In genomic region chr1:40708750-40709099, GRCh38 we compare ENCODE assay signal across 8 cellular contexts. TPM values are rescaled to one million over a fixed set of nuclear protein-coding genes. Genes with fewer than 3 reads are reported as not detected.
DNase-seq lines count a peak whose midpoint lies in the region; ATAC-seq and TF ChIP-seq lines count a peak whose summit lies in the region.

No MANE protein-coding gene starts in this region.

- H3K27me3 Mint-ChIP-seq in activated naive CD8-positive, alpha-beta T cell = no peaks in the 10 kb centered on the region

- CTCF ChIA-PET in A673 (lab: Charles Lee) = interaction anchor here (0.6 kb wide), 1 partner anchor 240 kb away, joined by 4 read pairs; no protein-coding TSS in a partner anchor

- no peaks in the 10 kb centered on the region for H3K9me3 ChIP-seq in A673 (ENCODE audit: low read depth, low read length, poor library complexity, severe bottlenecking)
- no peaks in the 10 kb centered on the region for H3K9me3 ChIP-seq in heart right ventricle

- ATAC-seq in GM18505 (IDR thresholded peaks at IDR 0.05; ENCODE audit: unreplicated experiment) = peak; percentile 56
- peak; percentile 69 for ATAC-seq in HG02852 (IDR thresholded peaks at IDR 0.05; ENCODE audit: unreplicated experiment)
- ATAC-seq in heart right ventricle = peak; percentile 20 to 64 (median 56)

- H3K4me3 ChIP-seq in A673 (ENCODE audit: low read depth, low read length, poor library complexity, severe bottlenecking) = peak overlapping the region; percentile 56
- peak overlapping the region in 9 of 10 donors; percentile 35 to 67 (median 64) for H3K4me3 ChIP-seq in heart right ventricle

- intact Hi-C loops in A673 (cut with micrococcal nuclease; ENCODE audit: unreplicated experiment) = no loop called here
- intact Hi-C loops in heart right ventricle (cut with DNase I) = loop anchor here in 1 of 10 donors (1.0 kb wide), 1 partner anchor 16 kb away; no protein-coding TSS in a partner anchor

- H3K27ac Mint-ChIP-seq in activated naive CD8-positive, alpha-beta T cell = peak overlapping the region; percentile 88

- no peaks in the 10 kb centered on the region for H3K9me3 Mint-ChIP-seq in activated naive CD8-positive, alpha-beta T cell (ENCODE audit: low read depth)

- 0 to 4% methylated on average over 3 of the region's 3 CpGs for WGBS in heart right ventricle, 2 donors

- H3K4me1 Mint-ChIP-seq in activated naive CD8-positive, alpha-beta T cell (ENCODE audit: low read depth) = peaks cover 65% of the 10 kb centered on the region

- no peaks in the 10 kb centered on the region for H3K27me3 ChIP-seq in A673 (replicated peaks; ENCODE audit: insufficient read depth, low read depth, low read length, poor library complexity)
- no peaks in the 10 kb centered on the region for H3K27me3 ChIP-seq in heart right ventricle

- H3K36me3 ChIP-seq in A673 (ENCODE audit: insufficient read depth, low read length, poor library complexity, severe bottlenecking) (no peaks in the 10 kb centered on the region), heart right ventricle (peaks cover 0 to 12% (median 0%) of the 10 kb centered on the region in 9 donors)

- no peak for TF ChIP-seq POLR2A in GM18505 (IDR thresholded peaks at IDR 0.05; ENCODE audit: borderline replicate concordance, extremely low read depth, insufficient read depth, insufficient read length)

- H3K36me3 Mint-ChIP-seq in activated naive CD8-positive, alpha-beta T cell = peaks cover 4% of the 10 kb centered on the region

- POLR2A ChIA-PET in A673 (lab: Charles Lee; ENCODE audit: low non-redundant PET) = no interaction called here

- no peak for TF ChIP-seq CTCF in A673 (conservative IDR thresholded peaks at IDR 0.05; ENCODE audit: low read depth, low read length)
- TF ChIP-seq CTCF in heart right ventricle (IDR thresholded peaks at IDR 0.05) = no peak

- peak overlapping the region; percentile 74 for H3K27ac ChIP-seq in A673 (ENCODE audit: low read depth, low read length, poor library complexity, severe bottlenecking)
- peak overlapping the region; percentile 79 to 91 (median 88) for H3K27ac ChIP-seq in heart right ventricle

- H3K4me1 ChIP-seq in A673 (ENCODE audit: insufficient read depth, low read length, poor library complexity, severe bottlenecking) (peaks cover 40% of the 10 kb centered on the region), heart right ventricle (peaks cover 0 to 74% (median 67%) of the 10 kb centered on the region in 9 donors)

- BruUV-seq in A673 (replicated peaks; lab: Mats Ljungman, UMichigan) = no TSS peak

- peak; percentile 88 for DNase-seq in A673 (ENCODE audit: low spot score)
- DNase-seq in NCI-H2081 treated with DMSO at 0.1 percent for 48 hours (lab: John Stamatoyannopoulos, UW) = peak; percentile 94
- DNase-seq in heart right ventricle = no peak
- peak; percentile 93 for DNase-seq in renal cortical epithelial cell (ENCODE audit: low read depth)
- DNase-seq in activated gamma-delta T cell (lab: John Stamatoyannopoulos, UW) = no peak

- H3K4me3 Mint-ChIP-seq in activated naive CD8-positive, alpha-beta T cell = peak overlapping the region; percentile 94

RNA-seq across cellular contexts. Expression of gene NFYC, which starts 17.2 kb away (rescaled TPM):
- total RNA-seq in A673 (2021) (81.9 and 83.0 TPM in 2 replicates), heart right ventricle (10 to 100 TPM; 56.1 to 84.7 (median 73.1) TPM), renal cortical epithelial cell (18.6 and 40.4 TPM in 2 replicates)
- polyA plus RNA-seq in heart right ventricle = 10 to 100 TPM; 49.9 to 55.8 TPM

RNA-seq across cellular contexts. Expression of gene RIMS3, which starts 43.2 kb away (rescaled TPM):
- 9.9 and 21.5 TPM in 2 replicates for total RNA-seq in A673 (2021)
- 1 to 10 TPM in 3 of 10 donors, under 1 TPM in 7; 0.34 to 2.0 (median 0.79) TPM for total RNA-seq in heart right ventricle
- polyA plus RNA-seq in heart right ventricle = under 1 TPM; 0.14 to 0.22 TPM
- total RNA-seq in renal cortical epithelial cell = 6.7 and 12.5 TPM in 2 replicates

Comparison
In these comparisons a context has a peak if more than half of its experiments do, and no peak if none do; other contexts are left out.
1. DNase-seq: peak in A673 (single experiment), NCI-H2081 treated with DMSO at 0.1 percent for 48 hours (single experiment) and renal cortical epithelial cell (single experiment); none in heart right ventricle (0 of 2) and activated gamma-delta T cell (single experiment).
2. Peak in every context shown above with its lines, with median percentiles within 50 percentile points of each other: ATAC-seq.